12 cellular contexts compared by ENCODE assay signal in the genomic region with DNA sequence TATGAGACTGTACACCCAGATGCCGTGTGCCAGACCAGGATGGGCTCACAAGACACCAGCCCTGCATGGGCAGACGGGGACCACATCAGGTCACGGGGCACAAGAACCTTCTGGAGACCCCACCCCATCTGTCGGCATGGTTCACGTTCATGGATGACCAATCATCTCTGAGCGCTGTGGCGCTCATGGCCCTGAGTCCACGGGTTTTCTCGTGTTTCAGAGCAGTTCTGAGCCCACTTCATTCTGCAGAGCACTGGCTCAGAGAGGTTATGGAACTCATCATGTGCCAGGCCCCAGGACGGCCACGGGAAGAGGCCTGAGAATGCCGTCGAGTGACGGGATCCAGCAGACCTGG.
DNase-seq lines count a peak whose midpoint lies in the region; ATAC-seq and TF ChIP-seq lines count a peak whose summit lies in the region.
"Had no signal": no experiment of that assay in that cellular context is flagged by ENCODE, and none has a peak within 500 bp of the region (broad histone marks: within the 10 kb centered on the region; RNA-seq: fewer than 3 reads in every experiment).

No MANE protein-coding gene starts in this region.

- H3K4me1 Mint-ChIP-seq in activated CD4-positive, alpha-beta memory T cell treated with anti-CD3 and anti-CD28 coated beads, Interleukin-2, amount 10 ng/mL, durations not matched to agents 7 days and 5 days, result peaks cover 10% of the 10 kb centered on the region
- H3K4me1 Mint-ChIP-seq: B cell had no signal

- H3K27me3 ChIP-seq in sigmoid colon, result no peaks in the 10 kb centered on the region
- no peaks in the 10 kb centered on the region for H3K27me3 ChIP-seq in WERI-Rb-1 (ENCODE audit: insufficient read depth, low read depth, severe bottlenecking)
- H3K27me3 ChIP-seq: cardiac muscle cell had no signal

- intact Hi-C loops in sigmoid colon (cut with DNase I), result no loop called here

- H3K36me3 ChIP-seq in sigmoid colon, result peaks cover 0 to 17% (median 0%) of the 10 kb centered on the region in 4 donors
- no peaks in the 10 kb centered on the region; the same call in 1 of the 2 replicates for H3K36me3 ChIP-seq in WERI-Rb-1
- H3K36me3 ChIP-seq: cardiac muscle cell had no signal

- no peaks in the 10 kb centered on the region for H3K36me3 Mint-ChIP-seq in activated CD4-positive, alpha-beta memory T cell treated with anti-CD3 and anti-CD28 coated beads, Interleukin-2, amount 10 ng/mL, durations not matched to agents 7 days and 5 days (ENCODE audit: low read depth)

- H3K27me3 Mint-ChIP-seq in activated CD4-positive, alpha-beta memory T cell treated with anti-CD3 and anti-CD28 coated beads, Interleukin-2, amount 10 ng/mL, durations not matched to agents 7 days and 5 days, result no peaks in the 10 kb centered on the region
- H3K27me3 Mint-ChIP-seq: B cell had no signal

- no peak for TF ChIP-seq EP300 in sigmoid colon (IDR thresholded peaks at IDR 0.05)

- 80 to 82% methylated on average over 14 of the region's 14 CpGs for WGBS in sigmoid colon, 2 donors

- no peak overlapping the region for H3K4me3 Mint-ChIP-seq in activated CD4-positive, alpha-beta memory T cell treated with anti-CD3 and anti-CD28 coated beads, Interleukin-2, amount 10 ng/mL, durations not matched to agents 7 days and 5 days
- H3K4me3 Mint-ChIP-seq: activated T-cell treated with anti-CD3 and anti-CD28 coated beads, Interleukin-2, amount 50 U/mL, for 4 hours; B cell had no signal

- peak; percentile 0; the same call in 2 of the 3 replicates for ATAC-seq in SK-N-SH treated with all-trans-retinoic acid at 6 μM for 48 hours
- ATAC-seq: activated T-cell treated with anti-CD3 and anti-CD28 coated beads, Interleukin-2, amount 50 U/mL, for 4 hours had no signal

- TF ChIP-seq POLR2A in sigmoid colon (IDR thresholded peaks at IDR 0.05), result no peak

- H3K9me3 ChIP-seq in sigmoid colon (no peaks in the 10 kb centered on the region), WERI-Rb-1 (ENCODE audit: severe bottlenecking) (no peaks in the 10 kb centered on the region)

- peaks cover 0 to 100% (median 100%) of the 10 kb centered on the region in 4 donors for H3K4me1 ChIP-seq in sigmoid colon

- DNase-seq in AG04449 (ENCODE audit: low read depth, low spot score) (no peak), fibroblast of mammary gland (ENCODE audit: low read depth) (no peak), sigmoid colon (no peak), WERI-Rb-1 (no peak), LoVo (ENCODE audit: low spot score) (no peak)
- DNase-seq in activated CD4-positive, alpha-beta memory T cell treated with anti-CD3 and anti-CD28 coated beads, Interleukin-2, amount 10 ng/mL, durations not matched to agents 7 days and 5 days, result no peak
- DNase-seq in activated CD4-positive, CD25-positive, alpha-beta regulatory T cell (lab: John Stamatoyannopoulos, UW), result no peak
- DNase-seq: activated T-cell treated with anti-CD3 and anti-CD28 coated beads, Interleukin-2, amount 50 U/mL, for 4 hours; GDM1 had no signal

- CTCF ChIA-PET in AG04449 (lab: Yijun Ruan, JAX), result interaction anchor here (1.0 to 6.6 kb wide), 6 partner anchors 11 to 91 kb away, joined by 4 to 75 read pairs (median 11); no protein-coding TSS in a partner anchor
- CTCF ChIA-PET in activated CD4-positive, alpha-beta memory T cell treated with anti-CD3 and anti-CD28 coated beads, Interleukin-2, amount 10 ng/mL, durations not matched to agents 7 days and 5 days (lab: Charles Lee), result no interaction called here

- peak overlapping the region; percentile 20; the same call in 1 of the 2 replicates for H3K4me3 ChIP-seq in AG04449 (ENCODE audit: low read depth, low read length)
- peak overlapping the region; percentile 94 for H3K4me3 ChIP-seq in fibroblast of mammary gland (ENCODE audit: control insufficient read depth, low read depth, low read length)
- peak overlapping the region in 2 of 4 donors; percentile 32 to 33 for H3K4me3 ChIP-seq in sigmoid colon
- no peak overlapping the region for H3K4me3 ChIP-seq in WERI-Rb-1 (ENCODE audit: low read depth, low read length)
- H3K4me3 ChIP-seq: cardiac muscle cell had no signal

- TF ChIP-seq CTCF in AG04449 (IDR thresholded peaks at IDR 0.05; ENCODE audit: insufficient read depth, low read length, missing control alignments) (no peak), fibroblast of mammary gland (conservative IDR thresholded peaks at IDR 0.05; ENCODE audit: control insufficient read depth, insufficient read depth, low read depth, low read length) (no peak), sigmoid colon (IDR thresholded peaks at IDR 0.05) (no peak), WERI-Rb-1 (IDR thresholded peaks at IDR 0.05; ENCODE audit: low read depth, low read length) (no peak)

- POLR2A ChIA-PET in AG04449 (lab: Yijun Ruan, JAX), result interaction anchor here (0.9 to 2.4 kb wide), 6 partner anchors 10 to 81 kb away, joined by 4 to 14 read pairs (median 7); no protein-coding TSS in a partner anchor
- POLR2A ChIA-PET in activated CD4-positive, alpha-beta memory T cell treated with anti-CD3 and anti-CD28 coated beads, Interleukin-2, amount 10 ng/mL, durations not matched to agents 7 days and 5 days (lab: Charles Lee), result interaction anchor here (1.0 kb wide), 1 partner anchor 74 kb away, joined by 3 read pairs; no protein-coding TSS in a partner anchor

- no peaks in the 10 kb centered on the region for H3K9me3 Mint-ChIP-seq in activated CD4-positive, alpha-beta memory T cell treated with anti-CD3 and anti-CD28 coated beads, Interleukin-2, amount 10 ng/mL, durations not matched to agents 7 days and 5 days
- H3K9me3 Mint-ChIP-seq: activated T-cell treated with anti-CD3 and anti-CD28 coated beads, Interleukin-2, amount 50 U/mL, for 4 hours had no signal

- H3K27ac ChIP-seq in sigmoid colon (peak overlapping the region; percentile 96 to 99 (median 98)), WERI-Rb-1 (no peak overlapping the region)
- H3K27ac ChIP-seq: cardiac muscle cell had no signal

- no peak overlapping the region for H3K27ac Mint-ChIP-seq in activated CD4-positive, alpha-beta memory T cell treated with anti-CD3 and anti-CD28 coated beads, Interleukin-2, amount 10 ng/mL, durations not matched to agents 7 days and 5 days
- H3K27ac Mint-ChIP-seq: B cell had no signal

TF ChIP-seq in SK-N-SH treated with all-trans-retinoic acid at 6 μM for 48 hours, 23 proteins besides CTCF, POLR2A, EP300 and RAD21:
- TF ChIP-seq OSR1 (CRISPR knock-in tag; IDR thresholded peaks at IDR 0.05), result no peak
- no peak for TF ChIP-seq TCF4 (CRISPR knock-in tag; IDR thresholded peaks at IDR 0.05; ENCODE audit: borderline replicate concordance)
- TF ChIP-seq SNAI2 (CRISPR knock-in tag; IDR thresholded peaks at IDR 0.05), result no peak
- no peak for TF ChIP-seq CSDC2 (CRISPR knock-in tag; IDR thresholded peaks at IDR 0.05)
- no peak for TF ChIP-seq PPARA (CRISPR knock-in tag; IDR thresholded peaks at IDR 0.05; ENCODE audit: borderline replicate concordance)
